ENCODE assay signal across 8 cellular contexts in the genomic region with DNA sequence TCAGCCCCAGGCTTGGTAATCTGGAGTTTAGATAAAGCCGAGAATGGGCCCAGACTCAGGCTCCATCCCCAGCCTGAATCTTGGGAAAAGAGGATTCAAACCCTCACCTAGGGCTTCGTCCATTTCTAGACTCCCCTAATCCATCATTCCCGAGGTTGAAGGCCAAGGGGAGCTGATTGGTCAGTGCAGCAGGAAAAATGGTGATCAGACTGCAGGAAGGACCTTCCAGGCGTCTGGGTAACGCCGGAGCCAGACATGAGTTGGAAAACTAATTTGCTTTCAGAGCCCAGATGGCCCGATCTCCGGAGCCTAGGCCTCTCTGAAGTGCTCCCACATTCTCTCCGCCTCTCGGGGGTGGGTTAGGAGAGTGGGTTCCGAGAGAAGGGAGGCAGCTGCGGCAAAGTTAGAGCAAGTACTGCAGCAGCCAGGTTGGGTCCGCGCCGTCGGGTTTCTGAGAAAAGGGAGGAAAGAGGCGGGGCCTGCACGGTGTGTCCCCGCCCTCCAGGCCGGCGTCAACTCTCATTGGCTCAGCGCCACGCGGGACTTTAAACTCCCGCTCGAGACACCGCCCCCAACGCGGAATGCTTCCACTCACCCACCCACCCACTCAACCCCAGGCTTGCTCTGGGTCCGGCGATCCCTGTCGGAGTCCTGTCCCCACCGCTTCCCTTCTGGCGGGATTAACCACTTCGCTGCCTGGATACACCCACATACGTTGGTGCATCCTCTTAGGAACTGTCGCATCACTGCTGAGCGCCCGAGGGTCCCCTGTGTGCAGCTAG. TPM values are rescaled to one million over a fixed set of nuclear protein-coding genes. Genes with fewer than 3 reads are reported as not detected.
DNase-seq lines count a peak whose midpoint lies in the region; ATAC-seq and TF ChIP-seq lines count a peak whose summit lies in the region.

No MANE protein-coding gene starts in this region.

- H4K20me1 ChIP-seq in neural progenitor cell (ENCODE audit: low read depth) = peaks cover 45% of the 10 kb centered on the region

- H3K9me3 ChIP-seq in neural progenitor cell (ENCODE audit: low read depth) (no peaks in the 10 kb centered on the region), right atrium auricular region (no peaks in the 10 kb centered on the region)

- ATAC-seq in GM21447 (IDR thresholded peaks at IDR 0.05; ENCODE audit: unreplicated experiment) = no peak

- peaks cover 91% of the 10 kb centered on the region for H3K27me3 Mint-ChIP-seq in activated naive CD8-positive, alpha-beta T cell treated with anti-CD3 and anti-CD28 coated beads for 36 hours
- H3K27me3 Mint-ChIP-seq in neural progenitor cell (ENCODE audit: insufficient read depth, low read depth) = peaks cover 65% of the 10 kb centered on the region

- TF ChIP-seq CTCF in neural progenitor cell (IDR thresholded peaks at IDR 0.05) = no peak
- no peak for TF ChIP-seq CTCF in right atrium auricular region (IDR thresholded peaks at IDR 0.05)

- H2AFZ ChIP-seq in neural progenitor cell (replicated peaks) = no peak overlapping the region

- no peaks in the 10 kb centered on the region for H3K79me2 ChIP-seq in neural progenitor cell (ENCODE audit: low read depth)

- H3K36me3 Mint-ChIP-seq in activated naive CD8-positive, alpha-beta T cell treated with anti-CD3 and anti-CD28 coated beads for 36 hours = no peaks in the 10 kb centered on the region
- H3K36me3 Mint-ChIP-seq in neural progenitor cell = no peaks in the 10 kb centered on the region

- peaks cover 19% of the 10 kb centered on the region for H3K4me1 Mint-ChIP-seq in activated naive CD8-positive, alpha-beta T cell treated with anti-CD3 and anti-CD28 coated beads for 36 hours
- peaks cover 43% of the 10 kb centered on the region for H3K4me1 Mint-ChIP-seq in neural progenitor cell

- H3K4me2 ChIP-seq in neural progenitor cell = no peak overlapping the region

- DNase-seq in NCI-H2171 (lab: John Stamatoyannopoulos, UW) = peak; percentile 13
- no peak for DNase-seq in NCI-H2171 treated with DMSO at 0.1 percent for 48 hours (lab: John Stamatoyannopoulos, UW)
- peak; percentile 21 for DNase-seq in NCI-H128 (lab: John Stamatoyannopoulos, UW; ENCODE audit: unreplicated experiment)
- DNase-seq in activated naive CD8-positive, alpha-beta T cell treated with anti-CD3 and anti-CD28 coated beads for 36 hours = peak; percentile 32
- peak; percentile 57 for DNase-seq in neural progenitor cell (ENCODE audit: low spot score)
- no peak for DNase-seq in HK-2 (ENCODE audit: unreplicated experiment)
- no peak for DNase-seq in right atrium auricular region (ENCODE audit: low spot score)

- H3K36me3 ChIP-seq in neural progenitor cell = no peaks in the 10 kb centered on the region
- no peaks in the 10 kb centered on the region for H3K36me3 ChIP-seq in right atrium auricular region

- no peak overlapping the region for H3K27ac Mint-ChIP-seq in activated naive CD8-positive, alpha-beta T cell treated with anti-CD3 and anti-CD28 coated beads for 36 hours
- H3K27ac Mint-ChIP-seq in neural progenitor cell = no peak overlapping the region

- H3K4me3 Mint-ChIP-seq in activated naive CD8-positive, alpha-beta T cell treated with anti-CD3 and anti-CD28 coated beads for 36 hours = no peak overlapping the region
- H3K4me3 Mint-ChIP-seq in neural progenitor cell = peak overlapping the region; percentile 83

- H3K27ac ChIP-seq in neural progenitor cell = no peak overlapping the region
- no peak overlapping the region for H3K27ac ChIP-seq in right atrium auricular region

- no peaks in the 10 kb centered on the region for H3K9me3 Mint-ChIP-seq in activated naive CD8-positive, alpha-beta T cell treated with anti-CD3 and anti-CD28 coated beads for 36 hours
- peaks cover 4% of the 10 kb centered on the region for H3K9me3 Mint-ChIP-seq in neural progenitor cell

- peaks cover 63% of the 10 kb centered on the region for H3F3A ChIP-seq in neural progenitor cell (ENCODE audit: low read depth)

- no peak overlapping the region for H3K4me3 ChIP-seq in neural progenitor cell
- H3K4me3 ChIP-seq in right atrium auricular region = no peak overlapping the region

- H3K4me1 ChIP-seq in neural progenitor cell (no peaks in the 10 kb centered on the region), right atrium auricular region (peaks cover 0 to 39% of the 10 kb centered on the region in 2 donors)

- H3K9ac ChIP-seq in neural progenitor cell = no peak overlapping the region

- H3K27me3 ChIP-seq in neural progenitor cell (peaks cover 92% of the 10 kb centered on the region), right atrium auricular region (peaks cover 45 to 63% of the 10 kb centered on the region in 2 donors)

RNA-seq across cellular contexts. Expression of a gene that starts 0.8 kb away (rescaled TPM):
- not detected for total RNA-seq in activated naive CD8-positive, alpha-beta T cell treated with anti-CD3 and anti-CD28 coated beads for 36 hours
- 0.19 TPM in 1 of 2 replicates, not detected in the other for total RNA-seq in neural progenitor cell (ENCODE audit: low replicate concordance)
- total RNA-seq in right atrium auricular region = not detected

RNA-seq across cellular contexts. Expression of a gene that starts 3.1 kb away (rescaled TPM):
- 1 to 10 TPM; 1.2 to 2.0 TPM for total RNA-seq in activated naive CD8-positive, alpha-beta T cell treated with anti-CD3 and anti-CD28 coated beads for 36 hours
- total RNA-seq in neural progenitor cell (ENCODE audit: low replicate concordance) (8.3 and 13.3 TPM in 2 replicates), right atrium auricular region (not detected)

RNA-seq across cellular contexts. Expression of a gene that starts 28.8 kb away (rescaled TPM):
- total RNA-seq in activated naive CD8-positive, alpha-beta T cell treated with anti-CD3 and anti-CD28 coated beads for 36 hours = 10 to 100 TPM; 46.1 to 55.5 TPM
- total RNA-seq in neural progenitor cell (ENCODE audit: low replicate concordance) = 60.3 and 61.3 TPM in 2 replicates
- 1 to 10 TPM; 3.1 to 4.0 TPM for total RNA-seq in right atrium auricular region

RNA-seq across cellular contexts. Expression of a gene that starts 33.3 kb away (rescaled TPM):
- 10 to 100 TPM; 25.3 to 30.5 TPM for total RNA-seq in activated naive CD8-positive, alpha-beta T cell treated with anti-CD3 and anti-CD28 coated beads for 36 hours
- total RNA-seq in neural progenitor cell (ENCODE audit: low replicate concordance) (not detected in 2 replicates), right atrium auricular region (not detected)

RNA-seq across cellular contexts. Expression of a gene that starts 33.6 kb away (rescaled TPM):
- total RNA-seq in activated naive CD8-positive, alpha-beta T cell treated with anti-CD3 and anti-CD28 coated beads for 36 hours = 100 to 1,000 TPM; 238 to 241 TPM
- total RNA-seq in neural progenitor cell (ENCODE audit: low replicate concordance) (463 and 727 TPM in 2 replicates), right atrium auricular region (100 to 1,000 TPM; 702 to 859 TPM)

Comparison
In these comparisons a context has a peak if more than half of its experiments do, and no peak if none do; other contexts are left out.
1. DNase-seq: peak in NCI-H2171 (single experiment), NCI-H128 (single experiment), activated naive CD8-positive, alpha-beta T cell treated with anti-CD3 and anti-CD28 coated beads for 36 hours (single experiment) and neural progenitor cell (single experiment); none in NCI-H2171 treated with DMSO at 0.1 percent for 48 hours (single experiment), HK-2 (single experiment) and right atrium auricular region (single experiment).
2. RNA of a gene that starts 28.8 kb away (total RNA-seq): 60.3 to 61.3 TPM in neural progenitor cell and 46.1 to 55.5 TPM in activated naive CD8-positive, alpha-beta T cell treated with anti-CD3 and anti-CD28 coated beads for 36 hours; 3.1 to 4.0 TPM in right atrium auricular region; every median in the first group is over 4 times any median in the second.